In genomic region chr1:92990828-92991227, GRCh38 we compare ENCODE assay signal across 12 cellular contexts. TPM values are rescaled to one million over a fixed set of nuclear protein-coding genes. Genes with fewer than 3 reads are reported as not detected.
DNase-seq lines count a peak whose midpoint lies in the region; ATAC-seq and TF ChIP-seq lines count a peak whose summit lies in the region.
"Had no signal": no experiment of that assay in that cellular context is flagged by ENCODE, and none has a peak within 500 bp of the region (broad histone marks: within the 10 kb centered on the region; RNA-seq: fewer than 3 reads in every experiment).

No MANE protein-coding gene starts in this region.

- no peaks in the 10 kb centered on the region for H3K9me3 ChIP-seq in mucosa of descending colon

- ATAC-seq in activated CD4-positive, alpha-beta T cell treated with anti-CD3 and anti-CD28 coated beads for 36 hours = peak; percentile 20
- peak; percentile 37 for ATAC-seq in mucosa of descending colon

- H3K27ac ChIP-seq in VCaP (peak overlapping the region; percentile 32; the same call in 1 of the 2 replicates), coronary artery (no peak overlapping the region), substantia nigra (ENCODE audit: low read depth, low read length, poor library complexity, severe bottlenecking) (no peak overlapping the region)

- H3K36me3 ChIP-seq in mucosa of descending colon (ENCODE audit: low read depth) = no peaks in the 10 kb centered on the region

- H3K36me3 Mint-ChIP-seq in activated CD4-positive, alpha-beta T cell treated with anti-CD3 and anti-CD28 coated beads for 36 hours (ENCODE audit: low read depth) = no peaks in the 10 kb centered on the region

- intact Hi-C loops in activated CD4-positive, alpha-beta T cell treated with anti-CD3 and anti-CD28 coated beads for 36 hours (cut with DNase I, micrococcal nuclease) = loop anchor here in 1 of 2 experiments (1.0 kb wide), 1 partner anchor 10 kb away; no protein-coding TSS in a partner anchor
- intact Hi-C loops in mucosa of descending colon (cut with DNase I, micrococcal nuclease) = no loop called here

- peak overlapping the region; percentile 75 for H3K27ac Mint-ChIP-seq in activated CD4-positive, alpha-beta T cell treated with anti-CD3 and anti-CD28 coated beads for 36 hours
- H3K27ac Mint-ChIP-seq: nephron progenitor cell had no signal

- H3K4me3 Mint-ChIP-seq in activated CD4-positive, alpha-beta T cell treated with anti-CD3 and anti-CD28 coated beads for 36 hours = no peak overlapping the region
- H3K4me3 Mint-ChIP-seq: nephron progenitor cell had no signal

- no peaks in the 10 kb centered on the region for H3K27me3 Mint-ChIP-seq in activated CD4-positive, alpha-beta T cell treated with anti-CD3 and anti-CD28 coated beads for 36 hours

- DNase-seq in activated CD4-positive, alpha-beta T cell treated with anti-CD3 and anti-CD28 coated beads for 36 hours = no peak
- DNase-seq in activated CD4-positive, alpha-beta T cell treated with anti-CD3 and anti-CD28 coated beads, Interleukin-2, amount 50 U/mL, for 48 hours = no peak
- peak; percentile 10 to 12 for DNase-seq in Kasumi-1 (lab: John Stamatoyannopoulos, UW)
- DNase-seq in mucosa of descending colon = no peak
- DNase-seq in coronary artery (ENCODE audit: low spot score) = no peak
- no peak for DNase-seq in stimulated activated CD8-positive, alpha-beta memory T cell treated with anti-CD3 and anti-CD28 coated beads, Interleukin-4, amount 100 ng/mL, for 48 hours
- no peak for DNase-seq in substantia nigra (lab: John Stamatoyannopoulos, UW)
- DNase-seq: kidney glomerular epithelial cell, NCI-H446, nephron progenitor cell, small intestine had no signal

- H3K4me1 ChIP-seq in mucosa of descending colon (ENCODE audit: low read depth) = peaks cover 15% of the 10 kb centered on the region

- POLR2A ChIA-PET in activated CD4-positive, alpha-beta T cell treated with anti-CD3 and anti-CD28 coated beads for 36 hours (lab: Charles Lee) = interaction anchor here (1.4 kb wide), 1 partner anchor 10 kb away, joined by 4 read pairs; no protein-coding TSS in a partner anchor

- CTCF ChIA-PET in activated CD4-positive, alpha-beta T cell treated with anti-CD3 and anti-CD28 coated beads for 36 hours (lab: Charles Lee) = interaction anchor here (0.7 to 4.4 kb wide), 6 partner anchors 11 to 132 kb away, joined by 3 to 26 read pairs (median 8); partner anchors contain the start of gene DIPK1A

- no peaks in the 10 kb centered on the region for H3K9me3 Mint-ChIP-seq in activated CD4-positive, alpha-beta T cell treated with anti-CD3 and anti-CD28 coated beads for 36 hours (ENCODE audit: low read depth)
- H3K9me3 Mint-ChIP-seq: nephron progenitor cell had no signal

- no peak for TF ChIP-seq CTCF in VCaP (conservative IDR thresholded peaks at IDR 0.05)
- no peak for TF ChIP-seq CTCF in mucosa of descending colon (IDR thresholded peaks at IDR 0.05)
- TF ChIP-seq CTCF in coronary artery (IDR thresholded peaks at IDR 0.05) = no peak

- no peak overlapping the region for H3K4me3 ChIP-seq in mucosa of descending colon
- no peak overlapping the region for H3K4me3 ChIP-seq in coronary artery

- peaks cover 44% of the 10 kb centered on the region for H3K4me1 Mint-ChIP-seq in activated CD4-positive, alpha-beta T cell treated with anti-CD3 and anti-CD28 coated beads for 36 hours

RNA-seq across cellular contexts. Expression of gene DIPK1A, which starts 29.6 kb away (rescaled TPM):
- total RNA-seq in activated CD4-positive, alpha-beta T cell treated with anti-CD3 and anti-CD28 coated beads for 36 hours = 1 to 10 TPM; 6.1 to 6.5 TPM
- 10 to 100 TPM in 2 of 3 donors, 1 to 10 TPM in 1; 7.6 to 20.4 (median 12.8) TPM for total RNA-seq in mucosa of descending colon

Comparison
In these comparisons a context has a peak if more than half of its experiments do, and no peak if none do; other contexts are left out.
1. DNase-seq: peak in Kasumi-1 (2 of 2); none in activated CD4-positive, alpha-beta T cell treated with anti-CD3 and anti-CD28 coated beads for 36 hours (single experiment), activated CD4-positive, alpha-beta T cell treated with anti-CD3 and anti-CD28 coated beads, Interleukin-2, amount 50 U/mL, for 48 hours (0 of 2), mucosa of descending colon (0 of 3), coronary artery (single experiment), stimulated activated CD8-positive, alpha-beta memory T cell treated with anti-CD3 and anti-CD28 coated beads, Interleukin-4, amount 100 ng/mL, for 48 hours (single experiment) and substantia nigra (0 of 49).